Comparison of ENCODE assay signal across 1 cellular context in the genomic region with DNA sequence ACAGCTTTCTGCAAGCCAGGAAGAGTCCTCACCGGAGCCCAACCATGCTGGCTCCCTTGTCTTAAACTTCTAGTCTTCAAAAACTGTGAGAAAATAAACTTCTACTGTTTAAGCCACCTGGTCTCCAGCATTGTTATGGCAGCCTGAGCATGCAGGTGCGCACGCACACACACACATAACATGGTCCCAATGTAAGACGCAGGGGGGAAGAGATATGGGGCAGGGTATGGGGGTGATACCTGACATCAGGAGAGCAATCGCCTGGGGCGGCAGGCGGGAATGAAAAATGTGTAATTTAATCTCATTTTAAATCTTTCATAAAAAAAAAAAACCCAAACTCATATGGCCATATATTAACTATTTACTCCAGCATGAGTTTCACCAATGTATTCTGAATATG.
TF ChIP-seq lines count a peak whose summit lies in the region.

No MANE protein-coding gene starts in this region.

TF ChIP-seq in A549, 52 proteins besides CTCF, POLR2A, EP300 and RAD21 (continued from another document):
- TF ChIP-seq, protein P1, sequence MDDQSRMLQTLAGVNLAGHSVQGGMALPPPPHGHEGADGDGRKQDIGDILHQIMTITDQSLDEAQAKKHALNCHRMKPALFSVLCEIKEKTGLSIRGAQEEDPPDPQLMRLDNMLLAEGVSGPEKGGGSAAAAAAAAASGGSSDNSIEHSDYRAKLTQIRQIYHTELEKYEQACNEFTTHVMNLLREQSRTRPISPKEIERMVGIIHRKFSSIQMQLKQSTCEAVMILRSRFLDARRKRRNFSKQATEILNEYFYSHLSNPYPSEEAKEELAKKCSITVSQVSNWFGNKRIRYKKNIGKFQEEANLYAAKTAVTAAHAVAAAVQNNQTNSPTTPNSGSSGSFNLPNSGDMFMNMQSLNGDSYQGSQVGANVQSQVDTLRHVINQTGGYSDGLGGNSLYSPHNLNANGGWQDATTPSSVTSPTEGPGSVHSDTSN (IDR thresholded peaks at IDR 0.05): no peak
TF ChIP-seq in A549: peak in this region for 1.
